Comparison of ENCODE assay signal across 13 cellular contexts in genomic region chr4:23857353-23857752, GRCh38. TPM values are rescaled to one million over a fixed set of nuclear protein-coding genes. Genes with fewer than 3 reads are reported as not detected.
DNase-seq lines count a peak whose midpoint lies in the region; ATAC-seq and TF ChIP-seq lines count a peak whose summit lies in the region.
"Had no signal": no experiment of that assay in that cellular context is flagged by ENCODE, and none has a peak within 500 bp of the region (broad histone marks: within the 10 kb centered on the region; RNA-seq: fewer than 3 reads in every experiment).

No MANE protein-coding gene starts in this region.

- peak; percentile 38; the same call in 1 of the 2 replicates for TF ChIP-seq RAD21 in Ishikawa (IDR thresholded peaks at IDR 0.05; ENCODE audit: low read depth)

- no peak for ATAC-seq in GM18511 (IDR thresholded peaks at IDR 0.05; ENCODE audit: unreplicated experiment)

- H3K27ac ChIP-seq in AG04450 (ENCODE audit: low read depth, low read length), result no peak overlapping the region
- H3K27ac ChIP-seq: BLaER1, esophagus squamous epithelium had no signal

- DNase-seq in AG04450 (ENCODE audit: low read depth, low spot score), result no peak
- peak; percentile 47 for DNase-seq in epidermal melanocyte (ENCODE audit: insufficient read length, low spot score)
- peak; percentile 5 for DNase-seq in middle frontal gyrus (ENCODE audit: extremely low spot score, low spot score)
- DNase-seq in activated CD8-positive, alpha-beta memory T cell treated with anti-CD3 and anti-CD28 coated beads, Interleukin-2, amount 50 U/mL, for 4 hours, result no peak
- DNase-seq in RKO (ENCODE audit: low spot score), result no peak
- DNase-seq in activated effector memory CD4-positive, alpha-beta T cell treated with anti-CD3 and anti-CD28 coated beads, Interleukin-2, amount 50 U/mL, for 16 hours, result no peak
- DNase-seq: esophagus squamous epithelium; NCI-H1092; NK-92 treated with Interleukin-12 subunit alpha and Interleukin-12 subunit beta, amount 100 ng/mL, for 24 hours had no signal

- H3K4me3 ChIP-seq in AG04450 (ENCODE audit: low read depth, low read length), result no peak overlapping the region
- H3K4me3 ChIP-seq: BLaER1, esophagus squamous epithelium, smooth muscle cell had no signal

- POLR2A ChIA-PET in AG04450 (lab: Yijun Ruan, JAX), result interaction anchor here (1.8 kb wide), 1 partner anchor 33 kb away, joined by 6 read pairs; the partner anchor contains the start of gene PPARGC1A

- no peaks in the 10 kb centered on the region for H3K27me3 ChIP-seq in AG04450 (ENCODE audit: control insufficient read depth, insufficient read depth, low read length)
- H3K27me3 ChIP-seq: BLaER1, esophagus squamous epithelium had no signal

- TF ChIP-seq EP300 in Ishikawa (IDR thresholded peaks at IDR 0.05; ENCODE audit: borderline replicate concordance), result no peak

- CTCF ChIA-PET in AG04450 (lab: Charles Lee), result interaction anchor here (0.6 to 1.9 kb wide), 6 partner anchors 9 to 561 kb away, joined by 3 to 9 read pairs (median 4); no protein-coding TSS in a partner anchor

- peak; percentile 41 for TF ChIP-seq CTCF in AG04450 (IDR thresholded peaks at IDR 0.05; ENCODE audit: low read depth, low read length)

- no peaks in the 10 kb centered on the region for H3K9me3 ChIP-seq in AG04450 (ENCODE audit: control insufficient read depth, insufficient read depth, low read length)
- H3K9me3 ChIP-seq: BLaER1, esophagus squamous epithelium had no signal

TF ChIP-seq in Ishikawa, 13 proteins besides CTCF, POLR2A, EP300 and RAD21:
- TF ChIP-seq ZBTB7A (IDR thresholded peaks at IDR 0.05; ENCODE audit: low read depth) (no peak), YY1 (IDR thresholded peaks at IDR 0.05; ENCODE audit: low read depth) (no peak), EGR1 (IDR thresholded peaks at IDR 0.05) (no peak), NFIC (IDR thresholded peaks at IDR 0.05) (no peak), TAF1 (IDR thresholded peaks at IDR 0.05; ENCODE audit: low read depth) (no peak), CREB1 (IDR thresholded peaks at IDR 0.05; ENCODE audit: low read depth) (no peak), MAX (IDR thresholded peaks at IDR 0.05) (no peak), REST (IDR thresholded peaks at IDR 0.05; ENCODE audit: low read depth) (no peak), FOXM1 (IDR thresholded peaks at IDR 0.05; ENCODE audit: borderline replicate concordance, low read depth) (no peak), TEAD4 (IDR thresholded peaks at IDR 0.05) (no peak), CEBPB (IDR thresholded peaks at IDR 0.05) (no peak), TCF12 (IDR thresholded peaks at IDR 0.05; ENCODE audit: low read depth) (no peak)
- TF ChIP-seq, protein P1, sequence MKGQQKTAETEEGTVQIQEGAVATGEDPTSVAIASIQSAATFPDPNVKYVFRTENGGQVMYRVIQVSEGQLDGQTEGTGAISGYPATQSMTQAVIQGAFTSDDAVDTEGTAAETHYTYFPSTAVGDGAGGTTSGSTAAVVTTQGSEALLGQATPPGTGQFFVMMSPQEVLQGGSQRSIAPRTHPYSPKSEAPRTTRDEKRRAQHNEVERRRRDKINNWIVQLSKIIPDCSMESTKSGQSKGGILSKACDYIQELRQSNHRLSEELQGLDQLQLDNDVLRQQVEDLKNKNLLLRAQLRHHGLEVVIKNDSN (IDR thresholded peaks at IDR 0.05), result no peak

RNA-seq across cellular contexts. Expression of gene PPARGC1A, which starts 32.5 kb away (rescaled TPM):
- polyA plus RNA-seq in AG04450 (2011; rRNA removed), result 0.31 and 0.73 TPM in 2 replicates
- polyA minus RNA-seq in AG04450 (2011; rRNA and poly(A)+ RNA removed), result 1.1 and 2.0 TPM in 2 replicates

Comparison
In these comparisons a context has a peak if more than half of its experiments do, and no peak if none do; other contexts are left out.
1. DNase-seq: peak in epidermal melanocyte (single experiment) and middle frontal gyrus (single experiment); none in AG04450 (single experiment), activated CD8-positive, alpha-beta memory T cell treated with anti-CD3 and anti-CD28 coated beads, Interleukin-2, amount 50 U/mL, for 4 hours (single experiment), RKO (single experiment) and activated effector memory CD4-positive, alpha-beta T cell treated with anti-CD3 and anti-CD28 coated beads, Interleukin-2, amount 50 U/mL, for 16 hours (single experiment).